In genomic region chr14:32366995-32367394, GRCh38 we compare ENCODE assay signal across 15 cellular contexts. TPM values are rescaled to one million over a fixed set of nuclear protein-coding genes. Genes with fewer than 3 reads are reported as not detected.
A peak's percentile ranks its signal among the peaks of the same experiment; 100 is the strongest.
DNase-seq lines count a peak whose midpoint lies in the region; TF ChIP-seq lines count a peak whose summit lies in the region.
"Had no signal": no experiment of that assay in that cellular context is flagged by ENCODE, and none has a peak within 500 bp of the region (broad histone marks: within the 10 kb centered on the region; RNA-seq: fewer than 3 reads in every experiment).

No MANE protein-coding gene starts in this region.

- H3K18ac ChIP-seq in neuronal stem cell (ENCODE audit: low read length), result no peak overlapping the region

- no peaks in the 10 kb centered on the region for H4K20me1 ChIP-seq in PC-9 (ENCODE audit: insufficient read depth)

- no peak overlapping the region for H2BK12ac ChIP-seq in neuronal stem cell (ENCODE audit: low read length)

- POLR2A ChIA-PET in PC-9 (lab: Charles Lee; ENCODE audit: unreplicated experiment), result no interaction called here

- no peak overlapping the region for H2BK5ac ChIP-seq in neuronal stem cell (ENCODE audit: low read length)

- intact Hi-C loops in PC-9 (cut with micrococcal nuclease; ENCODE audit: unreplicated experiment), result no loop called here

- H3K79me2 ChIP-seq in PC-9 (ENCODE audit: low read depth), result no peaks in the 10 kb centered on the region

- H3K9me3 ChIP-seq in neuronal stem cell (replicated peaks in 1 of 2; ENCODE audit: control insufficient read depth in 2 of 2, insufficient read depth in 1 of 2, low read depth in 1 of 2, low read length in 2 of 2) (no peaks in the 10 kb centered on the region), PC-9 (ENCODE audit: insufficient read depth, low read depth) (no peaks in the 10 kb centered on the region), tibial nerve (no peaks in the 10 kb centered on the region)
- H3K9me3 ChIP-seq: vagina had no signal

- TF ChIP-seq CTCF in PC-9 (conservative IDR thresholded peaks at IDR 0.05), result no peak
- no peak for TF ChIP-seq CTCF in GM13977 (IDR thresholded peaks at IDR 0.05; ENCODE audit: extremely low read depth, insufficient read depth, missing control alignments)
- TF ChIP-seq CTCF in tibial nerve (IDR thresholded peaks at IDR 0.05), result no peak

- H3K14ac ChIP-seq in neuronal stem cell (ENCODE audit: low read length), result no peak overlapping the region

- H2BK15ac ChIP-seq in neuronal stem cell (ENCODE audit: low read length), result no peak overlapping the region

- H3K4me2 ChIP-seq in neuronal stem cell (ENCODE audit: insufficient read depth, low read length, poor library complexity, severe bottlenecking), result peak overlapping the region; percentile 35
- no peak overlapping the region for H3K4me2 ChIP-seq in PC-9

- no peak for TF ChIP-seq POLR2A in tibial nerve (IDR thresholded peaks at IDR 0.05)

- no peak overlapping the region for H2AK5ac ChIP-seq in neuronal stem cell (ENCODE audit: low read depth, low read length)

- H3F3A ChIP-seq in PC-9 (ENCODE audit: insufficient read depth, low read depth), result no peaks in the 10 kb centered on the region

- H3K4ac ChIP-seq in neuronal stem cell (ENCODE audit: low read length), result no peak overlapping the region

- CTCF ChIA-PET in PC-9 (lab: Charles Lee), result no interaction called here

- H3K23ac ChIP-seq in neuronal stem cell (ENCODE audit: low read depth, low read length, poor library complexity), result no peak overlapping the region

- H3K9ac ChIP-seq in neuronal stem cell (ENCODE audit: low read depth, low read length, poor library complexity), result no peak overlapping the region

- DNase-seq in DMS79 treated with DMSO at 0.1 percent for 48 hours (lab: John Stamatoyannopoulos, UW), result peak; percentile 60
- peak; percentile 79 for DNase-seq in NCI-H2029 treated with DMSO at 0.1 percent for 48 hours (lab: John Stamatoyannopoulos, UW)
- DNase-seq in neuronal stem cell (ENCODE audit: low spot score), result no peak
- no peak for DNase-seq in PC-9
- DNase-seq in GM13977 (ENCODE audit: low spot score), result no peak
- no peak for DNase-seq in tibial nerve (ENCODE audit: low spot score in 2 of 2)
- no peak for DNase-seq in DMS53 (lab: John Stamatoyannopoulos, UW)
- DNase-seq: activated CD4-positive, alpha-beta memory T cell treated with anti-CD3 and anti-CD28 coated beads, Interleukin-2, amount 10 ng/mL, durations not matched to agents 7 days and 5 days; CD4-positive, alpha-beta memory T cell; H7; KG1; T-cell had no signal

- H3K36me3 ChIP-seq in neuronal stem cell (replicated peaks in 1 of 2; ENCODE audit: control insufficient read depth in 2 of 2, insufficient read depth in 2 of 2, low read length in 2 of 2), result no peaks in the 10 kb centered on the region
- H3K36me3 ChIP-seq in PC-9 (ENCODE audit: low read depth), result no peaks in the 10 kb centered on the region
- H3K36me3 ChIP-seq in tibial nerve, result no peaks in the 10 kb centered on the region
- H3K36me3 ChIP-seq: vagina had no signal

- H3K4me1 ChIP-seq in neuronal stem cell (ENCODE audit: control insufficient read depth in 2 of 2, insufficient read depth in 1 of 2, low read depth in 1 of 2, low read length in 2 of 2), result peaks cover 17 to 20% of the 10 kb centered on the region in 2 donors
- peaks cover 18% of the 10 kb centered on the region for H3K4me1 ChIP-seq in PC-9 (replicated peaks; ENCODE audit: insufficient read depth)
- H3K4me1 ChIP-seq in tibial nerve, result peaks cover 0 to 17% (median 6%) of the 10 kb centered on the region in 4 donors

- peak overlapping the region; percentile 52 for H2AFZ ChIP-seq in neuronal stem cell (ENCODE audit: low read length)
- no peak overlapping the region for H2AFZ ChIP-seq in PC-9

- in situ Hi-C loops in GM13977 (cut with MboI; ENCODE audit: low pct_unique_long_range_greater_than_20kb, low sequenced_read_pairs, unreplicated experiment), result no loop called here

- H3K27ac ChIP-seq in cingulate gyrus (ENCODE audit: low read depth, low read length), result peak overlapping the region; percentile 88
- peak overlapping the region; percentile 26 for H3K27ac ChIP-seq in neuronal stem cell (replicated peaks; ENCODE audit: low read length)
- no peak overlapping the region for H3K27ac ChIP-seq in PC-9
- peak overlapping the region in 2 of 4 donors; percentile 21 to 33 for H3K27ac ChIP-seq in tibial nerve
- H3K27ac ChIP-seq: skin epidermis, vagina had no signal

- H3K9me2 ChIP-seq in PC-9 (ENCODE audit: insufficient read depth), result no peaks in the 10 kb centered on the region

- no peak overlapping the region for H4K8ac ChIP-seq in neuronal stem cell (ENCODE audit: low read depth, low read length)

- H3K27me3 ChIP-seq in neuronal stem cell (ENCODE audit: control insufficient read depth in 3 of 3, insufficient read depth in 3 of 3, low read depth in 1 of 3, low read length in 3 of 3) (no peaks in the 10 kb centered on the region), PC-9 (ENCODE audit: insufficient read depth, low read depth) (no peaks in the 10 kb centered on the region), tibial nerve (no peaks in the 10 kb centered on the region)
- H3K27me3 ChIP-seq: vagina had no signal

- no peak for TF ChIP-seq EP300 in tibial nerve (IDR thresholded peaks at IDR 0.05)

- BruUV-seq in PC-9 (replicated peaks; lab: Mats Ljungman, UMichigan), result no TSS peak

- no peak overlapping the region for H3K4me3 ChIP-seq in neuronal stem cell (ENCODE audit: low read length in 2 of 2)
- no peak overlapping the region for H3K4me3 ChIP-seq in PC-9
- H3K4me3 ChIP-seq in tibial nerve, result no peak overlapping the region
- H3K4me3 ChIP-seq: skin epidermis, vagina had no signal

- no peak overlapping the region for H4K91ac ChIP-seq in neuronal stem cell (ENCODE audit: low read depth, low read length, poor library complexity)

- WGBS in neuronal stem cell (ENCODE audit: extremely low coverage in 2 of 2, insufficient read length in 2 of 2, insufficient replicate concordance in 1 of 2), 2 donors, result no CpG with 5 or more reads among the region's 4 CpGs
- 28 to 30% methylated on average over 4 of the region's 4 CpGs for WGBS in tibial nerve, 2 donors

- no peak overlapping the region for H2BK120ac ChIP-seq in neuronal stem cell (ENCODE audit: low read depth, low read length)

- no peaks in the 10 kb centered on the region for H3K79me1 ChIP-seq in neuronal stem cell (ENCODE audit: low read depth, low read length)

RNA-seq across cellular contexts. Expression of gene AKAP6, which starts 37.9 kb away (rescaled TPM):
- 2.9 TPM for polyA plus RNA-seq in neuronal stem cell (2013, experiment 1 of 2)
- polyA plus RNA-seq in neuronal stem cell (2013, experiment 2 of 2), result 3.1 TPM
- 2.8 and 3.5 TPM in 2 replicates for total RNA-seq in PC-9 (2021)
- total RNA-seq in tibial nerve, result 10 to 100 TPM in 1 of 4 donors, 1 to 10 TPM in 3; 2.1 to 10.7 (median 5.2) TPM

Comparison
In these comparisons a context has a peak if more than half of its experiments do, and no peak if none do; other contexts are left out.
1. DNase-seq: peak in DMS79 treated with DMSO at 0.1 percent for 48 hours (single experiment) and NCI-H2029 treated with DMSO at 0.1 percent for 48 hours (single experiment); none in neuronal stem cell (single experiment), PC-9 (0 of 2), GM13977 (single experiment), tibial nerve (0 of 2) and DMS53 (single experiment).